8 cellular contexts compared by ENCODE assay signal in the genomic region with DNA sequence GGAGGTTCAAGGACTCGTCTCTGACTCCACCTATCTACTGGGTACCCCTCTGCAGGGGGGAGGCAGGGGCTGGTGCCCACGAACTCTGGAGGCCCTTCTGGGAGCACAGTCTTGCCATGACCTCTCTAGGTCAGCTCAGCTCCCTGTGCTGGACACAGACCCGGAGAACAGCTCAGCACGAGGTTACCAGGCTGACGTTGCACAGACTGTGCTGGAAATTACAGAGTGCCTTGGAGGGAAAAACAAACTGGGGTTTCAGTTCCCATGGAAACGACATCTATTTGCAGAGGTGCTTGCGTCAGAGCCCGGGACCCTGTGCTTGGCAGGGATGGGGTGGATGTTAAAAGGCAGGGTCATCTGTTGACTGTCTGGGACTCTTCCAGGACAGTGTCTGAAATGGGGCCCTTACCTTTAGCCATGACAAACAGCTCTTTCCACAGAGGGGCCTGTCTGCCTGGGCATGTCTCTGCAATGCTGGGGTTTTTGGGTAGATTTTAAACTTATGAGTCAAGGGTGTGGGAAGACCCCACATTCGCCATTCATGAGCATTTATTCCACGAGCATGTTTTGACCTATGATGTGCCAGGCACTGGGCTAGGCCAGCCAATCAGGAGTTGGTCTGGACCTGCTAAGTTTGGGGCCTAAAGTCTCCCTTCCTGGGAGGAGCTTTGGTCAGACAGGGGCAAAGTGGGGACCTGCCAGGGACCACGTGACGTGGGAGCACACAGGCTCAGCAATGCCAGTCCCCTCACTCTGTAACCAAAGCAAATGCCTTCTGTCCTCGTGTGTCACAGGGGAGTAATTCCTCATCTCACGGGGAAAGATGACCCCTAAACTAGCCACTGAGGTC. TPM values are rescaled to one million over a fixed set of nuclear protein-coding genes. Genes with fewer than 3 reads are reported as not detected.
DNase-seq lines count a peak whose midpoint lies in the region; ATAC-seq, FAIRE-seq and TF ChIP-seq lines count a peak whose summit lies in the region.

No MANE protein-coding gene starts in this region.

- FAIRE-seq in D721Med (lab: Jason Lieb, UNC) = no peak

- H3K27ac ChIP-seq in osteoblast (ENCODE audit: low read depth, low read length) = peak overlapping the region; percentile 99

- H3K4me2 ChIP-seq in osteoblast (ENCODE audit: insufficient read depth, low read length) = no peak overlapping the region

- ATAC-seq in GM18867 (IDR thresholded peaks at IDR 0.05; ENCODE audit: unreplicated experiment) (peak; percentile 43), HG03354 (IDR thresholded peaks at IDR 0.05; ENCODE audit: poor library complexity, severe bottlenecking, unreplicated experiment) (peak; percentile 60)

- no peaks in the 10 kb centered on the region for H3K36me3 ChIP-seq in osteoblast (ENCODE audit: insufficient read depth, low read length)

- peak; percentile 81 for DNase-seq in activated CD8-positive, alpha-beta memory T cell treated with anti-CD3 and anti-CD28 coated beads, Interleukin-2, amount 50 U/mL, for 48 hours
- DNase-seq in fibroblast of peridontal ligament (ENCODE audit: extremely low read depth) (peak; percentile 100), osteoblast (ENCODE audit: insufficient read length, low spot score, missing footprints) (peak; percentile 95), activated gamma-delta T cell treated with Interleukin-2 at 50 U/mL for 16 hours (no peak), D721Med (ENCODE audit: insufficient read length, low spot score) (no peak), inferior parietal cortex (ENCODE audit: extremely low spot score) (no peak)

- peaks cover 33% of the 10 kb centered on the region for H3K4me1 ChIP-seq in osteoblast (ENCODE audit: insufficient read depth, low read length)

- H3K79me2 ChIP-seq in osteoblast (ENCODE audit: insufficient read depth, low read length) = no peaks in the 10 kb centered on the region

- H4K20me1 ChIP-seq in osteoblast (ENCODE audit: insufficient read depth, low read length) = no peaks in the 10 kb centered on the region

- no peak for TF ChIP-seq CTCF in osteoblast (IDR thresholded peaks at IDR 0.05; ENCODE audit: extremely low read depth, low read depth, low read length)
- no peak for TF ChIP-seq CTCF in D721Med (IDR thresholded peaks at IDR 0.05; ENCODE audit: insufficient read depth, missing control alignments)

- no peaks in the 10 kb centered on the region for H3K9me3 ChIP-seq in osteoblast (ENCODE audit: low read depth, low read length)

- H2AFZ ChIP-seq in osteoblast (ENCODE audit: low read length) = no peak overlapping the region

- H3K4me3 ChIP-seq in osteoblast (ENCODE audit: insufficient read depth, low read length) = no peak overlapping the region

- no peaks in the 10 kb centered on the region for H3K27me3 ChIP-seq in osteoblast (ENCODE audit: insufficient read depth, low read length)

RNA-seq across cellular contexts. Expression of gene CCR7, which starts 22.5 kb away (rescaled TPM):
- not detected in 2 replicates for total RNA-seq in osteoblast

RNA-seq across cellular contexts. Expression of gene TNS4, which starts 41.4 kb away (rescaled TPM):
- total RNA-seq in osteoblast = under 0.01 and 0.29 TPM in 2 replicates

Comparison
In these comparisons a context has a peak if more than half of its experiments do, and no peak if none do; other contexts are left out.
1. DNase-seq: peak in activated CD8-positive, alpha-beta memory T cell treated with anti-CD3 and anti-CD28 coated beads, Interleukin-2, amount 50 U/mL, for 48 hours (single experiment), fibroblast of peridontal ligament (single experiment) and osteoblast (single experiment); none in activated gamma-delta T cell treated with Interleukin-2 at 50 U/mL for 16 hours (single experiment), D721Med (single experiment) and inferior parietal cortex (single experiment).